Comparison of ENCODE assay signal across 19 cellular contexts in genomic region chr6:169121013-169121412, GRCh38.
DNase-seq lines count a peak whose midpoint lies in the region; ATAC-seq and TF ChIP-seq lines count a peak whose summit lies in the region.
"Had no signal": no experiment of that assay in that cellular context is flagged by ENCODE, and none has a peak within 500 bp of the region (broad histone marks: within the 10 kb centered on the region; RNA-seq: fewer than 3 reads in every experiment).

No MANE protein-coding gene starts in this region.

- peak; percentile 39 for TF ChIP-seq RAD21 in HCT116 (IDR thresholded peaks at IDR 0.05; ENCODE audit: low read depth)

- no peaks in the 10 kb centered on the region for H3K79me2 ChIP-seq in HCT116 (ENCODE audit: insufficient read depth, low read length)

- ATAC-seq in HCT116 (0 out of 2 replicates have a peak, but pooled peaks have one; percentile 46), GM18907 (IDR thresholded peaks at IDR 0.05; ENCODE audit: unreplicated experiment) (no peak)

- no peak overlapping the region for H3K4me3 ChIP-seq in BE2C (ENCODE audit: low read depth, low read length)
- H3K4me3 ChIP-seq in HCT116 (replicated peaks in 1 of 2; ENCODE audit: low read depth in 1 of 2, low read length in 2 of 2) = no peak overlapping the region
- H3K4me3 ChIP-seq in WERI-Rb-1 (ENCODE audit: low read depth, low read length) = no peak overlapping the region
- H3K4me3 ChIP-seq: MG63 had no signal

- H3K27me3 ChIP-seq in BE2C (no peaks in the 10 kb centered on the region), HCT116 (ENCODE audit: insufficient read depth, low read length) (no peaks in the 10 kb centered on the region), WERI-Rb-1 (ENCODE audit: insufficient read depth, low read depth, severe bottlenecking) (no peaks in the 10 kb centered on the region)
- H3K27me3 ChIP-seq: MG63 had no signal

- H3K4me2 ChIP-seq in HCT116 (ENCODE audit: low read length) = no peak overlapping the region

- no peaks in the 10 kb centered on the region for H3K9me3 Mint-ChIP-seq in endothelial cell (ENCODE audit: unreplicated experiment)
- H3K9me3 Mint-ChIP-seq in activated naive CD4-positive, alpha-beta T cell treated with anti-CD3 and anti-CD28 coated beads, Interleukin-2, amount 10 ng/mL, durations not matched to agents 7 days and 5 days = no peaks in the 10 kb centered on the region
- H3K9me3 Mint-ChIP-seq: CD4-positive, alpha-beta T cell had no signal

- no TSS peak for BruUV-seq in HCT116 (replicated peaks; lab: Mats Ljungman, UMichigan)

- H3K9me2 ChIP-seq in HCT116 (ENCODE audit: insufficient read depth) = no peaks in the 10 kb centered on the region

- H2AFZ ChIP-seq in HCT116 (ENCODE audit: low read depth, low read length, poor library complexity, severe bottlenecking) = no peak overlapping the region

- H4K20me1 ChIP-seq in HCT116 (ENCODE audit: insufficient read depth) = no peaks in the 10 kb centered on the region

- no peak for DNase-seq in BE2C
- DNase-seq in HCT116 (ENCODE audit: low read depth, low spot score) = no peak
- no peak for DNase-seq in WERI-Rb-1
- no peak for DNase-seq in endothelial cell (ENCODE audit: low spot score)
- no peak for DNase-seq in NCI-H2227 (lab: John Stamatoyannopoulos, UW; ENCODE audit: unreplicated experiment)
- no peak for DNase-seq in activated gamma-delta T cell treated with Interleukin-2 at 50 U/mL for 16 hours
- DNase-seq in activated naive CD4-positive, alpha-beta T cell treated with anti-CD3 and anti-CD28 coated beads, Interleukin-2, amount 10 ng/mL, durations not matched to agents 7 days and 5 days = no peak
- DNase-seq: AML-193; CD4-positive, alpha-beta T cell; DMS79; GDM1; KG1; MG63; NCI-H1930; NCI-H2171 treated with DMSO at 0.1 percent for 48 hours; NCI-H510A treated with DMSO at 0.1 percent for 48 hours; SIG-M5; SW 1271 had no signal

- no peak overlapping the region for H3K9ac ChIP-seq in HCT116 (ENCODE audit: low read length)

- RAD21 ChIA-PET in HCT116 (lab: Charles Lee; ENCODE audit: low non-redundant PET in 1 of 2, low total read pairs in 2 of 2, uncharacterized antibody in 2 of 2, unreplicated experiment in 2 of 2) = no interaction called here

- no peak for TF ChIP-seq POLR2A in HCT116 (IDR thresholded peaks at IDR 0.05; ENCODE audit: borderline replicate concordance, extremely low read depth, insufficient read depth, insufficient read length)

- POLR2A ChIA-PET in HCT116 (lab: Charles Lee) = no interaction called here

- no peak overlapping the region for H3K27ac Mint-ChIP-seq in endothelial cell (ENCODE audit: unreplicated experiment)
- H3K27ac Mint-ChIP-seq in activated naive CD4-positive, alpha-beta T cell treated with anti-CD3 and anti-CD28 coated beads, Interleukin-2, amount 10 ng/mL, durations not matched to agents 7 days and 5 days = no peak overlapping the region
- H3K27ac Mint-ChIP-seq: CD4-positive, alpha-beta T cell had no signal

- CTCF ChIA-PET in HCT116 (lab: Charles Lee) = no interaction called here
- CTCF ChIA-PET in activated naive CD4-positive, alpha-beta T cell treated with anti-CD3 and anti-CD28 coated beads, Interleukin-2, amount 10 ng/mL, durations not matched to agents 7 days and 5 days (lab: Charles Lee) = no interaction called here

- no peaks in the 10 kb centered on the region for H3K36me3 Mint-ChIP-seq in endothelial cell (ENCODE audit: low read depth, unreplicated experiment)
- no peaks in the 10 kb centered on the region for H3K36me3 Mint-ChIP-seq in activated naive CD4-positive, alpha-beta T cell treated with anti-CD3 and anti-CD28 coated beads, Interleukin-2, amount 10 ng/mL, durations not matched to agents 7 days and 5 days

- TF ChIP-seq CTCF in BE2C (IDR thresholded peaks at IDR 0.05; ENCODE audit: low read depth, low read length) (peak; percentile 32), HCT116 (IDR thresholded peaks at IDR 0.05 in 2 of 3, conservative IDR thresholded peaks at IDR 0.05 in 1 of 3; ENCODE audit: borderline replicate concordance in 1 of 3, insufficient read depth in 1 of 3, low read depth in 2 of 3, low read length in 2 of 3) (peak; percentile 22 to 38 (median 23); a peak in 3 of 6 replicates), WERI-Rb-1 (IDR thresholded peaks at IDR 0.05; ENCODE audit: low read depth, low read length) (0 out of 2 replicates have a peak, but pooled peaks have one; percentile 19), endothelial cell (IDR thresholded peaks at IDR 0.05; ENCODE audit: unreplicated experiment) (peak; percentile 17)

- no peaks in the 10 kb centered on the region for H3K36me3 ChIP-seq in BE2C
- H3K36me3 ChIP-seq in HCT116 (ENCODE audit: control insufficient read depth in 1 of 2, insufficient read depth in 2 of 2, low read length in 2 of 2) = no peaks in the 10 kb centered on the region
- no peaks in the 10 kb centered on the region for H3K36me3 ChIP-seq in WERI-Rb-1
- H3K36me3 ChIP-seq: MG63 had no signal

- no peak overlapping the region for H3K4me3 Mint-ChIP-seq in endothelial cell (ENCODE audit: unreplicated experiment)
- no peak overlapping the region for H3K4me3 Mint-ChIP-seq in activated naive CD4-positive, alpha-beta T cell treated with anti-CD3 and anti-CD28 coated beads, Interleukin-2, amount 10 ng/mL, durations not matched to agents 7 days and 5 days
- H3K4me3 Mint-ChIP-seq: CD4-positive, alpha-beta T cell had no signal

- no peaks in the 10 kb centered on the region for H3K27me3 Mint-ChIP-seq in endothelial cell (ENCODE audit: unreplicated experiment)
- no peaks in the 10 kb centered on the region for H3K27me3 Mint-ChIP-seq in activated naive CD4-positive, alpha-beta T cell treated with anti-CD3 and anti-CD28 coated beads, Interleukin-2, amount 10 ng/mL, durations not matched to agents 7 days and 5 days
- H3K27me3 Mint-ChIP-seq: CD4-positive, alpha-beta T cell had no signal

- H3K9me3 ChIP-seq in BE2C (no peaks in the 10 kb centered on the region), HCT116 (ENCODE audit: control insufficient read depth in 1 of 2, insufficient read depth in 1 of 2, low read depth in 1 of 2, low read length in 2 of 2) (no peaks in the 10 kb centered on the region), WERI-Rb-1 (ENCODE audit: severe bottlenecking) (no peaks in the 10 kb centered on the region)
- H3K9me3 ChIP-seq: MG63 had no signal

- intact Hi-C loops in HCT116 (cut with micrococcal nuclease) = no loop called here

- no peaks in the 10 kb centered on the region for H3K4me1 ChIP-seq in BE2C
- H3K4me1 ChIP-seq in HCT116 (ENCODE audit: control insufficient read depth in 1 of 2, insufficient read depth in 2 of 2, low read length in 2 of 2) = no peaks in the 10 kb centered on the region

- H3K27ac ChIP-seq in HCT116 (ENCODE audit: low read depth, low read length) = no peak overlapping the region
- H3K27ac ChIP-seq in WERI-Rb-1 = no peak overlapping the region

- no peaks in the 10 kb centered on the region for H3K4me1 Mint-ChIP-seq in endothelial cell (ENCODE audit: unreplicated experiment)
- no peaks in the 10 kb centered on the region for H3K4me1 Mint-ChIP-seq in activated naive CD4-positive, alpha-beta T cell treated with anti-CD3 and anti-CD28 coated beads, Interleukin-2, amount 10 ng/mL, durations not matched to agents 7 days and 5 days

TF ChIP-seq in HCT116, 20 proteins besides CTCF, POLR2A, EP300 and RAD21:
- TF ChIP-seq SP1 (IDR thresholded peaks at IDR 0.05; ENCODE audit: low read depth) = no peak
- no peak for TF ChIP-seq EZH2 (IDR thresholded peaks at IDR 0.05)
- TF ChIP-seq JUND (IDR thresholded peaks at IDR 0.05) = no peak
- TF ChIP-seq ATF3 (IDR thresholded peaks at IDR 0.05) = no peak
- TF ChIP-seq SIN3A (IDR thresholded peaks at IDR 0.05; ENCODE audit: low read depth) = no peak
- TF ChIP-seq SRF (IDR thresholded peaks at IDR 0.05; ENCODE audit: low read depth) = no peak
- no peak for TF ChIP-seq EGR1 (IDR thresholded peaks at IDR 0.05; ENCODE audit: low read depth)
- TF ChIP-seq CEBPB (IDR thresholded peaks at IDR 0.05; ENCODE audit: low read depth) = no peak
- no peak for TF ChIP-seq MAX (IDR thresholded peaks at IDR 0.05)
- no peak for TF ChIP-seq ELF1 (IDR thresholded peaks at IDR 0.05; ENCODE audit: borderline replicate concordance, low read depth)
- TF ChIP-seq FOSL1 (IDR thresholded peaks at IDR 0.05; ENCODE audit: low read depth) = no peak
- TF ChIP-seq TCF7L2 (IDR thresholded peaks at IDR 0.05; ENCODE audit: borderline replicate concordance, extremely low read depth, insufficient read depth, insufficient read length) = no peak
- TF ChIP-seq ZFX (IDR thresholded peaks at IDR 0.05) = no peak
- no peak for TF ChIP-seq CBX3 (IDR thresholded peaks at IDR 0.05; ENCODE audit: low read depth)
- no peak for TF ChIP-seq REST (IDR thresholded peaks at IDR 0.05; ENCODE audit: low read depth)
